ENCODE assay signal across 28 cellular contexts in genomic region chr1:78032964-78033796, GRCh38. TPM values are rescaled to one million over a fixed set of nuclear protein-coding genes. Genes with fewer than 3 reads are reported as not detected.
DNase-seq lines count a peak whose midpoint lies in the region; ATAC-seq, FAIRE-seq and TF ChIP-seq lines count a peak whose summit lies in the region.
"Had no signal": no experiment of that assay in that cellular context is flagged by ENCODE, and none has a peak within 500 bp of the region (broad histone marks: within the 10 kb centered on the region; RNA-seq: fewer than 3 reads in every experiment).

No MANE protein-coding gene starts in this region.

- peak overlapping the region; percentile 22 for H3K27ac ChIP-seq in RWPE2 (ENCODE audit: poor library complexity, severe bottlenecking)
- H3K27ac ChIP-seq in H1 (ENCODE audit: low read depth, low read length) = no peak overlapping the region
- H3K27ac ChIP-seq in effector memory CD4-positive, alpha-beta T cell (ENCODE audit: insufficient read depth, low read length, poor library complexity, severe bottlenecking) = no peak overlapping the region
- H3K27ac ChIP-seq: cardiac muscle cell, gastrocnemius medialis, upper lobe of right lung had no signal

- H2BK5ac ChIP-seq in H1 (ENCODE audit: low read depth, low read length) = no peak overlapping the region

- no peak for FAIRE-seq in H1 (lab: Jason Lieb, UNC)
- FAIRE-seq: D721Med, endothelial cell of umbilical vein had no signal

- no peaks in the 10 kb centered on the region for H4K20me1 ChIP-seq in H1 (replicated peaks in 1 of 2; ENCODE audit: control insufficient read depth in 1 of 2, insufficient read depth in 2 of 2, low read length in 2 of 2)

- TF ChIP-seq CTCF in RWPE2 (IDR thresholded peaks at IDR 0.05; ENCODE audit: poor library complexity, severe bottlenecking) (no peak), H1 (IDR thresholded peaks at IDR 0.05; ENCODE audit: control extremely low read depth in 1 of 3, insufficient read depth in 1 of 3, low read depth in 1 of 3, low read length in 3 of 3) (no peak), GM10266 (IDR thresholded peaks at IDR 0.05; ENCODE audit: control insufficient read depth, insufficient read depth, low read depth, missing control alignments) (no peak)

- no peak overlapping the region for H3K4ac ChIP-seq in H1 (replicated peaks; ENCODE audit: insufficient read length, low read depth, low read length)

- H3K56ac ChIP-seq in H1 (replicated peaks; ENCODE audit: insufficient read length, low read depth, low read length) = no peak overlapping the region

- H3K14ac ChIP-seq in H1 (ENCODE audit: insufficient read length) = no peak overlapping the region

- no peak overlapping the region for H4K5ac ChIP-seq in H1 (ENCODE audit: insufficient read length, low read depth, low read length)

- CTCF ChIA-PET in H1 (lab: Charles Lee; ENCODE audit: partially characterized antibody) = interaction anchor here (1.1 to 2.2 kb wide), 4 partner anchors 9 to 81 kb away, joined by 3 to 12 read pairs (median 4); no protein-coding TSS in a partner anchor

- no peak overlapping the region for H2AK5ac ChIP-seq in H1 (ENCODE audit: low read depth, low read length)

- no peak overlapping the region for H4K91ac ChIP-seq in H1 (replicated peaks; ENCODE audit: insufficient read length, low read length)

- no peak overlapping the region for H4K8ac ChIP-seq in H1 (ENCODE audit: extremely low read depth, insufficient read depth, low read length)

- intact Hi-C loops in left ventricle myocardium superior (cut with micrococcal nuclease) = no loop called here

- TF ChIP-seq EP300 in Ishikawa (IDR thresholded peaks at IDR 0.05; ENCODE audit: borderline replicate concordance) (no peak), H1 (IDR thresholded peaks at IDR 0.05; ENCODE audit: borderline replicate concordance in 1 of 2, low read depth in 2 of 2, low read length in 2 of 2) (no peak)

- no peaks in the 10 kb centered on the region for H3K23me2 ChIP-seq in H1 (ENCODE audit: low read depth, low read length)

- H3K4me3 ChIP-seq in RWPE2 (ENCODE audit: severe bottlenecking) = no peak overlapping the region
- H3K4me3 ChIP-seq in H1 (ENCODE audit: extremely low read depth in 1 of 4, insufficient read depth in 2 of 4, low read depth in 3 of 4, low read length in 4 of 4) = no peak overlapping the region
- H3K4me3 ChIP-seq in effector memory CD4-positive, alpha-beta T cell (ENCODE audit: insufficient read depth, low read depth, low read length, poor library complexity, severe bottlenecking) = no peak overlapping the region
- H3K4me3 ChIP-seq: cardiac muscle cell, gastrocnemius medialis, lung, smooth muscle cell, upper lobe of right lung had no signal

- DNase-seq in RWPE2 (ENCODE audit: low spot score) = no peak
- no peak for DNase-seq in H1 (ENCODE audit: low read depth in 1 of 2, low spot score in 2 of 2)
- no peak for DNase-seq in left ventricle myocardium superior
- no peak for DNase-seq in NOMO-1 treated with dmso at 0.1 percent for 144 hours (lab: John Stamatoyannopoulos, UW; ENCODE audit: unreplicated experiment)
- DNase-seq in GM10266 (ENCODE audit: extremely low spot score) = no peak
- DNase-seq in NCI-H524 treated with DMSO at 0.1 percent for 48 hours (lab: John Stamatoyannopoulos, UW) = no peak
- DNase-seq in effector memory CD4-positive, alpha-beta T cell = no peak
- DNase-seq: activated CD4-positive, alpha-beta T cell treated with anti-CD3 and anti-CD28 coated beads, Interleukin-2, amount 50 U/mL, for 1 hour; activated CD8-positive, alpha-beta memory T cell treated with anti-CD3 and anti-CD28 coated beads, Interleukin-2, amount 10 ng/mL, durations not matched to agents 7 days and 5 days; activated naive CD4-positive, alpha-beta T cell treated with Interleukin-2 at 50 U/mL for 16 hours; activated T-cell treated with anti-CD3 and anti-CD28 coated beads, Interleukin-2, amount 50 U/mL, for 72 hours; CD4-positive, CD25-positive, alpha-beta regulatory T cell; EL; gastrocnemius medialis; KG1; MV-4-11; NCI-H1694 treated with DMSO at 0.1 percent for 48 hours; substantia nigra; T-helper 9 cell; upper lobe of right lung had no signal

- TF ChIP-seq POLR2A in H1 (IDR thresholded peaks at IDR 0.05; ENCODE audit: control extremely low read depth in 1 of 2, low read depth in 2 of 2, low read length in 2 of 2) = no peak

- no peaks in the 10 kb centered on the region for H3K9me3 ChIP-seq in RWPE2 (ENCODE audit: severe bottlenecking)
- no peaks in the 10 kb centered on the region for H3K9me3 ChIP-seq in H1 (ENCODE audit: insufficient read depth in 2 of 2, low read depth in 1 of 2, low read length in 1 of 2)
- no peaks in the 10 kb centered on the region for H3K9me3 ChIP-seq in effector memory CD4-positive, alpha-beta T cell (ENCODE audit: control insufficient read depth, low read length)
- H3K9me3 ChIP-seq: gastrocnemius medialis, upper lobe of right lung had no signal

- no peak overlapping the region for H2BK120ac ChIP-seq in H1 (replicated peaks; ENCODE audit: low read depth, low read length)

- ATAC-seq in RWPE2 (ENCODE audit: low read depth) = peak; percentile 31; the same call in 2 of the 3 replicates
- peak; percentile 86 for ATAC-seq in left ventricle myocardium superior
- ATAC-seq: activated CD8-positive, alpha-beta memory T cell treated with anti-CD3 and anti-CD28 coated beads, Interleukin-2, amount 10 ng/mL, durations not matched to agents 7 days and 5 days; activated T-cell treated with anti-CD3 and anti-CD28 coated beads, Interleukin-2, amount 50 U/mL, for 72 hours; gastrocnemius medialis; stimulated activated effector memory CD8-positive, alpha-beta T cell treated with anti-CD3 and anti-CD28 coated beads, Interleukin-12 subunit alpha, Interleukin-12 subunit beta, amount 100 ng/mL, for 72 hours; upper lobe of right lung; WTC11 had no signal

- H3K9ac ChIP-seq in H1 (replicated peaks in 1 of 4; ENCODE audit: extremely low read depth in 1 of 4, low read depth in 3 of 4, low read length in 3 of 4) = no peak overlapping the region

- TF ChIP-seq RAD21 in Ishikawa (IDR thresholded peaks at IDR 0.05; ENCODE audit: low read depth) = no peak
- no peak for TF ChIP-seq RAD21 in H1 (IDR thresholded peaks at IDR 0.05 in 1 of 2, conservative IDR thresholded peaks at IDR 0.05 in 1 of 2; ENCODE audit: low read depth in 2 of 2, low read length in 2 of 2)

- WGBS in H1 (ENCODE audit: extremely low coverage in 1 of 2, insufficient coverage in 1 of 2, insufficient read length in 1 of 2, insufficient replicate concordance in 2 of 2, low coverage in 1 of 2, low lambda C conversion rate in 2 of 2, missing lambda C conversion rate in 1 of 2), 2 experiments = 87% methylated on average over 4 of the region's 4 CpGs; no CpG with 5 or more reads in 1 of the 2 experiments

- H2AFZ ChIP-seq in H1 (ENCODE audit: low read length) = peak overlapping the region; percentile 30; the same call in 1 of the 2 replicates

- H3K4me2 ChIP-seq in H1 (ENCODE audit: insufficient read depth in 1 of 2, low read depth in 2 of 2, low read length in 2 of 2) = no peak overlapping the region
- H3K4me2 ChIP-seq: smooth muscle cell had no signal

- POLR2A ChIA-PET in H1 (lab: Charles Lee; ENCODE audit: partially characterized antibody) = interaction anchor here (1.3 to 3.2 kb wide), 4 partner anchors 11 to 54 kb away, joined by 3 to 14 read pairs (median 8); partner anchors contain the start of genes DNAJB4 and FUBP1

- H3K23ac ChIP-seq in H1 (ENCODE audit: insufficient read length) = no peak overlapping the region

- H3K18ac ChIP-seq in H1 (ENCODE audit: extremely low read depth, low read length) = no peak overlapping the region

- H3K4me1 ChIP-seq in RWPE2 (ENCODE audit: insufficient read depth, poor library complexity, severe bottlenecking) (peaks cover 14% of the 10 kb centered on the region), H1 (replicated peaks in 1 of 4; ENCODE audit: control insufficient read depth in 3 of 4, insufficient read depth in 4 of 4, low read length in 3 of 4) (no peaks in the 10 kb centered on the region)
- no peaks in the 10 kb centered on the region for H3K4me1 ChIP-seq in effector memory CD4-positive, alpha-beta T cell (ENCODE audit: control insufficient read depth, insufficient read depth, low read length, poor library complexity, severe bottlenecking)
- H3K4me1 ChIP-seq: upper lobe of right lung had no signal

- no peaks in the 10 kb centered on the region for H3K79me1 ChIP-seq in H1 (ENCODE audit: low read depth, low read length)

- no peaks in the 10 kb centered on the region for H3K36me3 ChIP-seq in RWPE2 (ENCODE audit: low read depth)
- no peaks in the 10 kb centered on the region for H3K36me3 ChIP-seq in H1 (ENCODE audit: control insufficient read depth in 2 of 4, insufficient read depth in 4 of 4, low read length in 3 of 4)
- no peaks in the 10 kb centered on the region for H3K36me3 ChIP-seq in effector memory CD4-positive, alpha-beta T cell (ENCODE audit: control insufficient read depth, insufficient read depth, low read length)
- H3K36me3 ChIP-seq: cardiac muscle cell, gastrocnemius medialis, upper lobe of right lung had no signal

- no peaks in the 10 kb centered on the region for H3K79me2 ChIP-seq in H1 (ENCODE audit: control insufficient read depth in 1 of 2, insufficient read depth in 2 of 2, low read length in 2 of 2)

- no peak overlapping the region for H2BK15ac ChIP-seq in H1 (ENCODE audit: low read length)

- H2BK12ac ChIP-seq in H1 (ENCODE audit: low read depth, low read length) = no peak overlapping the region

- no peak overlapping the region for H2BK20ac ChIP-seq in H1 (ENCODE audit: low read length)

- no peaks in the 10 kb centered on the region for H3K27me3 ChIP-seq in RWPE2 (ENCODE audit: insufficient read depth, poor library complexity, severe bottlenecking)
- H3K27me3 ChIP-seq in H1 (replicated peaks in 1 of 4; ENCODE audit: control insufficient read depth in 3 of 4, extremely low read depth in 1 of 4, insufficient read depth in 3 of 4, low read length in 3 of 4) = no peaks in the 10 kb centered on the region
- H3K27me3 ChIP-seq in effector memory CD4-positive, alpha-beta T cell (replicated peaks; ENCODE audit: control insufficient read depth, insufficient read depth, low read length, poor library complexity, severe bottlenecking) = no peaks in the 10 kb centered on the region
- H3K27me3 ChIP-seq: cardiac muscle cell, gastrocnemius medialis, upper lobe of right lung had no signal

RNA-seq across cellular contexts. Expression of gene GIPC2, which starts 12.6 kb away (rescaled TPM):
- 0.69 and 1.9 TPM in 2 replicates for total RNA-seq in H1 (2021; fragmentation: NEBNext Ultra II Directional; extraction: Animal tissue kit (Norgen Biotek cat#: 25700))
- polyA plus RNA-seq in H1 (2011; rRNA removed) = 0.22 and 0.29 TPM in 2 replicates
- polyA plus RNA-seq in H1 (2011; cell fraction: cytosol; rRNA removed) = 0.36 TPM
- polyA plus RNA-seq in H1 (2011; cell fraction: nucleus; rRNA removed) = 0.17 TPM
- 0.31 to 0.70 TPM (median 0.44 TPM) in 4 replicates for polyA plus RNA-seq in H1 (2012, experiment 1 of 2)
- 0.18 TPM for polyA plus RNA-seq in H1 (2012, experiment 2 of 2)
- 0.43 TPM for polyA plus RNA-seq in H1 (2013, experiment 1 of 2)
- polyA plus RNA-seq in H1 (2013, experiment 2 of 2) = 0.31 TPM
- 0.41 and 0.56 TPM in 2 replicates for polyA minus RNA-seq in H1 (2011; rRNA and poly(A)+ RNA removed)
- polyA minus RNA-seq in H1 (2011; cell fraction: cytosol; rRNA and poly(A)+ RNA removed) = 0.59 TPM
- polyA minus RNA-seq in H1 (2011; cell fraction: nucleus; rRNA and poly(A)+ RNA removed) = 1.5 TPM
- total RNA-seq in left ventricle myocardium superior = 4.9 TPM
- total RNA-seq: CD4-positive, CD25-positive, alpha-beta regulatory T cell; smooth muscle cell had no signal
- polyA plus RNA-seq: cardiac muscle cell had no signal

RNA-seq across cellular contexts. Expression of gene DNAJB4, which starts 28.4 kb away (rescaled TPM):
- 20.2 and 21.8 TPM in 2 replicates for total RNA-seq in H1 (2021; fragmentation: NEBNext Ultra II Directional; extraction: Animal tissue kit (Norgen Biotek cat#: 25700))
- polyA plus RNA-seq in H1 (2011; rRNA removed) = 5.7 and 6.6 TPM in 2 replicates
- polyA plus RNA-seq in H1 (2011; cell fraction: cytosol; rRNA removed) = 13.8 TPM
- polyA plus RNA-seq in H1 (2011; cell fraction: nucleus; rRNA removed) = 6.9 TPM
- polyA plus RNA-seq in H1 (2012, experiment 1 of 2) = 16.5 to 22.0 TPM (median 17.5 TPM) in 4 replicates
- 2.2 TPM for polyA plus RNA-seq in H1 (2012, experiment 2 of 2)
- polyA plus RNA-seq in H1 (2013, experiment 1 of 2) = 10.6 TPM
- polyA plus RNA-seq in H1 (2013, experiment 2 of 2) = 10.2 TPM
- polyA minus RNA-seq in H1 (2011; rRNA and poly(A)+ RNA removed) = 6.6 and 8.5 TPM in 2 replicates
- polyA minus RNA-seq in H1 (2011; cell fraction: cytosol; rRNA and poly(A)+ RNA removed) = 6.3 TPM
- polyA minus RNA-seq in H1 (2011; cell fraction: nucleus; rRNA and poly(A)+ RNA removed) = 17.7 TPM
- 99.4 TPM for total RNA-seq in left ventricle myocardium superior

RNA-seq across cellular contexts. Expression of gene FUBP1, which starts 54.3 kb away (rescaled TPM):
- total RNA-seq in H1 (2021; fragmentation: NEBNext Ultra II Directional; extraction: Animal tissue kit (Norgen Biotek cat#: 25700)) = 201 and 206 TPM in 2 replicates
- 184 and 224 TPM in 2 replicates for polyA plus RNA-seq in H1 (2011; rRNA removed)
- polyA plus RNA-seq in H1 (2011; cell fraction: cytosol; rRNA removed) = 191 TPM
- polyA plus RNA-seq in H1 (2011; cell fraction: nucleus; rRNA removed) = 343 TPM
- 166 to 259 TPM (median 197 TPM) in 4 replicates for polyA plus RNA-seq in H1 (2012, experiment 1 of 2)
- 45.4 TPM for polyA plus RNA-seq in H1 (2012, experiment 2 of 2)
- polyA plus RNA-seq in H1 (2013, experiment 1 of 2) = 217 TPM
- polyA plus RNA-seq in H1 (2013, experiment 2 of 2) = 211 TPM
- polyA minus RNA-seq in H1 (2011; rRNA and poly(A)+ RNA removed) = 237 and 251 TPM in 2 replicates
- polyA minus RNA-seq in H1 (2011; cell fraction: cytosol; rRNA and poly(A)+ RNA removed) = 148 TPM
- 356 TPM for polyA minus RNA-seq in H1 (2011; cell fraction: nucleus; rRNA and poly(A)+ RNA removed)
- total RNA-seq in left ventricle myocardium superior = 50.7 TPM
